In the genomic region with DNA sequence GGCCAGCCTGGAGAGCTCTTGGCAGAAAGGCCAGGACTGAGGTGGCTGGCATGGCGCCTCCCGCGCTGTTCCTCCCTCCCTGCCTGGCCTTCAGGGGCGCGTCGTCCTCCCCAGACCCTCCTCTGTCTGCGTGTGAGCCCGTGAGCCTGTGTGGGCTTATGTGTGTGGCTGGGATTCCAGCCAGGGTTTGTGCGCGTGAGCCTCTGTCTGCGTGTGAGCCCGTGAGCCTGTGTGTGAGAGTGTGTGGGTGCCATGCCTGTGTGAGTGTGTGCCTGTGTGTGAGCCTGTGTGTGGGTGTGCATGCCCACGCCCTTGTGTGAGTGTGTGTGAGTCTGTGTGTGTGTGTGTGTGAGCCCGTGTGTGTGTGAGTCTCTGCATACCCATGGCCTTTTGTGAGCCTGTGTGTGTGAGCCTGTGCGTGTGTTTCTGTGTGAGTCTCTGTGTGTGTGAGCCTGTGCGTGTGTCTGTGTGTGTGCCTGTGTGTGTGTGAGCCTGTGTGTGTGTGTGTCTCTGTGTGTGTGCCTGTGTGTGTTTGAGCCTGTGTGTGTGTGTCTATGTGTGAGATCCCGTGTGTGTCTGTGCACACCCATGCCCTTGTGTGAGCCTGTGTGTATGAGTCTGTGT, we compare ENCODE assay signal across 8 cellular contexts. TPM values are rescaled to one million over a fixed set of nuclear protein-coding genes. Genes with fewer than 3 reads are reported as not detected.
DNase-seq lines count a peak whose midpoint lies in the region; ATAC-seq and TF ChIP-seq lines count a peak whose summit lies in the region.
"Had no signal": no experiment of that assay in that cellular context is flagged by ENCODE, and none has a peak within 500 bp of the region (broad histone marks: within the 10 kb centered on the region; RNA-seq: fewer than 3 reads in every experiment).

No MANE protein-coding gene starts in this region.

- H3K27ac ChIP-seq in liver (ENCODE audit: low read depth in 1 of 2, low read length in 2 of 2) (peak overlapping the region; percentile 72 to 99), thoracic aorta (peak overlapping the region; percentile 4 to 27)

- H3K9ac ChIP-seq in liver (ENCODE audit: low read depth in 1 of 2, low read length in 2 of 2) = peak overlapping the region in 1 of 2 donors; percentile 27

- H3K4me3 ChIP-seq in liver (ENCODE audit: low read depth in 1 of 3, low read length in 3 of 3) (no peak overlapping the region), thoracic aorta (peak overlapping the region; percentile 54)

- 28% methylated on average over 17 of the region's 17 CpGs for WGBS in liver

- H3K4me1 ChIP-seq in liver (ENCODE audit: control insufficient read depth in 4 of 4, insufficient read depth in 4 of 4, low read length in 3 of 4) = peaks cover 60 to 100% (median 96%) of the 10 kb centered on the region in 4 donors
- peaks cover 71 to 98% of the 10 kb centered on the region in 2 donors for H3K4me1 ChIP-seq in thoracic aorta (ENCODE audit: control insufficient read depth in 1 of 2, low read depth in 2 of 2)

- no peak for TF ChIP-seq RAD21 in liver (IDR thresholded peaks at IDR 0.05)

- H3K9me3 ChIP-seq in liver (ENCODE audit: control insufficient read depth in 4 of 4, low read length in 3 of 4) (no peaks in the 10 kb centered on the region), thoracic aorta (no peaks in the 10 kb centered on the region)

- DNase-seq in MV-4-11 (lab: John Stamatoyannopoulos, UW) = peak; percentile 64
- DNase-seq in dermis microvascular lymphatic vessel endothelial cell (ENCODE audit: low read depth in 2 of 2) = peak; percentile 37 to 60
- DNase-seq in thoracic aorta (ENCODE audit: low spot score) = no peak
- no peak for DNase-seq in germinal center (ENCODE audit: low spot score)
- no peak for DNase-seq in activated naive CD4-positive, alpha-beta T cell treated with Interleukin-2 at 50 U/mL for 16 hours
- DNase-seq: activated CD8-positive, alpha-beta memory T cell treated with anti-CD3 and anti-CD28 coated beads, Interleukin-2, amount 50 U/mL, for 48 hours had no signal

- ATAC-seq in thoracic aorta (ENCODE audit: insufficient number of reproducible peaks, low FRiP score, low read depth) (no peak), GM21526 (IDR thresholded peaks at IDR 0.05; ENCODE audit: low FRiP score, unreplicated experiment) (no peak)

- H3K36me3 ChIP-seq in liver (ENCODE audit: control insufficient read depth in 4 of 4, insufficient read depth in 3 of 4, low read depth in 1 of 4, low read length in 3 of 4) = no peaks in the 10 kb centered on the region
- H3K36me3 ChIP-seq in thoracic aorta = no peaks in the 10 kb centered on the region

- H3K27me3 ChIP-seq in liver (ENCODE audit: control insufficient read depth in 4 of 4, insufficient read depth in 4 of 4, low read length in 3 of 4) (no peaks in the 10 kb centered on the region), thoracic aorta (replicated peaks; ENCODE audit: insufficient read depth) (no peaks in the 10 kb centered on the region)

- TF ChIP-seq CTCF in liver (IDR thresholded peaks at IDR 0.05; ENCODE audit: low read depth, low read length, missing input control) = no peak
- no peak for TF ChIP-seq CTCF in thoracic aorta (IDR thresholded peaks at IDR 0.05)

TF ChIP-seq in liver, 16 proteins besides CTCF, POLR2A, EP300 and RAD21:
- TF ChIP-seq NR2F2 (IDR thresholded peaks at IDR 0.05) = no peak
- TF ChIP-seq, protein P1, sequence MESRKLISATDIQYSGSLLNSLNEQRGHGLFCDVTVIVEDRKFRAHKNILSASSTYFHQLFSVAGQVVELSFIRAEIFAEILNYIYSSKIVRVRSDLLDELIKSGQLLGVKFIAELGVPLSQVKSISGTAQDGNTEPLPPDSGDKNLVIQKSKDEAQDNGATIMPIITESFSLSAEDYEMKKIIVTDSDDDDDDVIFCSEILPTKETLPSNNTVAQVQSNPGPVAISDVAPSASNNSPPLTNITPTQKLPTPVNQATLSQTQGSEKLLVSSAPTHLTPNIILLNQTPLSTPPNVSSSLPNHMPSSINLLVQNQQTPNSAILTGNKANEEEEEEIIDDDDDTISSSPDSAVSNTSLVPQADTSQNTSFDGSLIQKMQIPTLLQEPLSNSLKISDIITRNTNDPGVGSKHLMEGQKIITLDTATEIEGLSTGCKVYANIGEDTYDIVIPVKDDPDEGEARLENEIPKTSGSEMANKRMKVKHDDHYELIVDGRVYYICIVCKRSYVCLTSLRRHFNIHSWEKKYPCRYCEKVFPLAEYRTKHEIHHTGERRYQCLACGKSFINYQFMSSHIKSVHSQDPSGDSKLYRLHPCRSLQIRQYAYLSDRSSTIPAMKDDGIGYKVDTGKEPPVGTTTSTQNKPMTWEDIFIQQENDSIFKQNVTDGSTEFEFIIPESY (IDR thresholded peaks at IDR 0.05) = no peak
- TF ChIP-seq, protein P2, sequence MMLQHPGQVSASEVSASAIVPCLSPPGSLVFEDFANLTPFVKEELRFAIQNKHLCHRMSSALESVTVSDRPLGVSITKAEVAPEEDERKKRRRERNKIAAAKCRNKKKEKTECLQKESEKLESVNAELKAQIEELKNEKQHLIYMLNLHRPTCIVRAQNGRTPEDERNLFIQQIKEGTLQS (IDR thresholded peaks at IDR 0.05) = no peak
- no peak for TF ChIP-seq RXRA (IDR thresholded peaks at IDR 0.05)
- no peak for TF ChIP-seq HNF4G (IDR thresholded peaks at IDR 0.05)
- no peak for TF ChIP-seq TAF1 (conservative IDR thresholded peaks at IDR 0.05)
- TF ChIP-seq JUND (IDR thresholded peaks at IDR 0.05) = no peak
TF ChIP-seq in liver: peak in this region for 0.

RNA-seq across cellular contexts. Expression of a gene that starts 13.0 kb away (rescaled TPM):
- 14.0 and 22.4 TPM in 2 replicates for total RNA-seq in dermis microvascular lymphatic vessel endothelial cell
- 100 to 1,000 TPM in 1 of 2 donors, 10 to 100 TPM in 1; 41.5 to 116 TPM for total RNA-seq in liver
- 100 to 1,000 TPM in 1 of 2 donors, 10 to 100 TPM in 1; 46.8 to 101 TPM for polyA plus RNA-seq in liver
- total RNA-seq in thoracic aorta = 10 to 100 TPM; 45.4 to 58.1 TPM

Comparison
In these comparisons a context has a peak if more than half of its experiments do, and no peak if none do; other contexts are left out.
1. DNase-seq: peak in MV-4-11 (single experiment) and dermis microvascular lymphatic vessel endothelial cell (2 of 2); none in thoracic aorta (single experiment), germinal center (single experiment) and activated naive CD4-positive, alpha-beta T cell treated with Interleukin-2 at 50 U/mL for 16 hours (single experiment).